In genomic region chr6:149094156-149094555, GRCh38 we compare ENCODE assay signal across 13 cellular contexts.
DNase-seq lines count a peak whose midpoint lies in the region; ATAC-seq, FAIRE-seq and TF ChIP-seq lines count a peak whose summit lies in the region.
"Had no signal": no experiment of that assay in that cellular context is flagged by ENCODE, and none has a peak within 500 bp of the region (broad histone marks: within the 10 kb centered on the region; RNA-seq: fewer than 3 reads in every experiment).

No MANE protein-coding gene starts in this region.

- TF ChIP-seq POLR2A in HepG2 (IDR thresholded peaks at IDR 0.05; ENCODE audit: insufficient read depth in 1 of 2, low read depth in 2 of 2, low read length in 2 of 2) = no peak

- H3K9me3 Mint-ChIP-seq in CD8-positive, alpha-beta T cell = peaks cover 16% of the 10 kb centered on the region
- H3K9me3 Mint-ChIP-seq in activated naive CD8-positive, alpha-beta T cell treated with anti-CD3 and anti-CD28 coated beads, Interleukin-2, amount 10 ng/mL, durations not matched to agents 7 days and 5 days = peaks cover 15% of the 10 kb centered on the region

- TF ChIP-seq RAD21 in HepG2 (CRISPR knock-in tag; IDR thresholded peaks at IDR 0.05) = no peak

- H3K9me3 ChIP-seq in CD8-positive, alpha-beta T cell (ENCODE audit: low read length) = peaks cover 6% of the 10 kb centered on the region
- H3K9me3 ChIP-seq in HepG2 (ENCODE audit: low read length) = peaks cover 24% of the 10 kb centered on the region

- TF ChIP-seq EP300 in HepG2 (IDR thresholded peaks at IDR 0.05; ENCODE audit: low read depth in 2 of 2, low read length in 2 of 2) (no peak), HepG2 (CRISPR knock-in tag; IDR thresholded peaks at IDR 0.05; ENCODE audit: borderline replicate concordance) (no peak)

- in situ Hi-C loops in HepG2 (cut with HindIII; ENCODE audit: extremely low pct_ligation_motif_present, low pct_unique_long_range_greater_than_20kb) = no loop called here

- POLR2A ChIA-PET in CD8-positive, alpha-beta T cell (lab: Charles Lee) = interaction anchor here (1.0 to 1.3 kb wide), 2 partner anchors 20 to 44 kb away, joined by 3 read pairs; no protein-coding TSS in a partner anchor
- POLR2A ChIA-PET in activated naive CD8-positive, alpha-beta T cell treated with anti-CD3 and anti-CD28 coated beads, Interleukin-2, amount 10 ng/mL, durations not matched to agents 7 days and 5 days (lab: Charles Lee) = interaction anchor here (1.9 to 4.6 kb wide), 6 partner anchors 17 to 228 kb away, joined by 5 to 44 read pairs (median 20); partner anchors contain the start of gene TAB2
- POLR2A ChIA-PET in HepG2 (lab: Yijun Ruan, JAX) = no interaction called here

- peaks cover 11% of the 10 kb centered on the region for H3K36me3 Mint-ChIP-seq in CD8-positive, alpha-beta T cell
- peaks cover 32% of the 10 kb centered on the region for H3K36me3 Mint-ChIP-seq in activated naive CD8-positive, alpha-beta T cell treated with anti-CD3 and anti-CD28 coated beads, Interleukin-2, amount 10 ng/mL, durations not matched to agents 7 days and 5 days

- H3K4me3 ChIP-seq in CD8-positive, alpha-beta T cell (ENCODE audit: low read depth, low read length) = no peak overlapping the region
- H3K4me3 ChIP-seq in HepG2 (replicated peaks in 1 of 3; ENCODE audit: insufficient read depth in 1 of 3, low read depth in 2 of 3, low read length in 3 of 3) = no peak overlapping the region
- H3K4me3 ChIP-seq: suprapubic skin had no signal

- no peak overlapping the region for H2AFZ ChIP-seq in HepG2 (ENCODE audit: low read length)
- H2AFZ ChIP-seq: parathyroid adenoma had no signal

- WGBS in HepG2 (ENCODE audit: low lambda C conversion rate) = 41% methylated on average over 3 of the region's 3 CpGs

- no peaks in the 10 kb centered on the region for H3K36me3 ChIP-seq in CD8-positive, alpha-beta T cell (ENCODE audit: insufficient read depth, low read length)
- no peaks in the 10 kb centered on the region for H3K36me3 ChIP-seq in HepG2 (replicated peaks in 1 of 2; ENCODE audit: control insufficient read depth in 1 of 2, insufficient read depth in 2 of 2, low read length in 2 of 2)
- H3K36me3 ChIP-seq: suprapubic skin had no signal

- ATAC-seq in CD8-positive, alpha-beta T cell = no peak
- no peak for ATAC-seq in activated naive CD8-positive, alpha-beta T cell treated with anti-CD3 and anti-CD28 coated beads, Interleukin-2, amount 10 ng/mL, durations not matched to agents 7 days and 5 days (ENCODE audit: low read depth)
- no peak for ATAC-seq in HepG2
- ATAC-seq in HG03342 (IDR thresholded peaks at IDR 0.05; ENCODE audit: unreplicated experiment) = no peak
- ATAC-seq in HG03460 (IDR thresholded peaks at IDR 0.05; ENCODE audit: unreplicated experiment) = no peak
- ATAC-seq in HG02571 (IDR thresholded peaks at IDR 0.05; ENCODE audit: unreplicated experiment) = no peak

- H3K27ac Mint-ChIP-seq in CD8-positive, alpha-beta T cell = no peak overlapping the region
- peak overlapping the region; percentile 86 for H3K27ac Mint-ChIP-seq in activated naive CD8-positive, alpha-beta T cell treated with anti-CD3 and anti-CD28 coated beads, Interleukin-2, amount 10 ng/mL, durations not matched to agents 7 days and 5 days

- intact Hi-C loops in CD8-positive, alpha-beta T cell (cut with DNase I, micrococcal nuclease) = no loop called here
- intact Hi-C loops in HepG2 (cut with micrococcal nuclease; ENCODE audit: unreplicated experiment) = no loop called here

- CTCF ChIA-PET in CD8-positive, alpha-beta T cell (lab: Charles Lee) = interaction anchor here (0.5 to 4.7 kb wide), 6 partner anchors 16 to 596 kb away, joined by 3 to 23 read pairs (median 4); no protein-coding TSS in a partner anchor
- CTCF ChIA-PET in HepG2 (lab: Yijun Ruan, JAX; ENCODE audit: low intra/inter-chr PET ratio, low total read pairs) = no interaction called here

- FAIRE-seq in HepG2 (lab: Jason Lieb, UNC) = no peak
- FAIRE-seq: D721Med had no signal

- no peaks in the 10 kb centered on the region for H3K27me3 Mint-ChIP-seq in CD8-positive, alpha-beta T cell (ENCODE audit: low read depth)
- no peaks in the 10 kb centered on the region for H3K27me3 Mint-ChIP-seq in activated naive CD8-positive, alpha-beta T cell treated with anti-CD3 and anti-CD28 coated beads, Interleukin-2, amount 10 ng/mL, durations not matched to agents 7 days and 5 days

- H3K4me3 Mint-ChIP-seq in CD8-positive, alpha-beta T cell = peak overlapping the region; percentile 57
- H3K4me3 Mint-ChIP-seq in activated naive CD8-positive, alpha-beta T cell treated with anti-CD3 and anti-CD28 coated beads, Interleukin-2, amount 10 ng/mL, durations not matched to agents 7 days and 5 days = peak overlapping the region; percentile 64

- no TSS peak for BruUV-seq in HepG2 (replicated peaks; lab: Mats Ljungman, UMichigan)

- no peak overlapping the region for H3K4me2 ChIP-seq in HepG2 (ENCODE audit: low read depth, low read length)

- H3K27ac ChIP-seq in CD8-positive, alpha-beta T cell (ENCODE audit: low read depth, low read length) = no peak overlapping the region
- no peak overlapping the region for H3K27ac ChIP-seq in HepG2 (ENCODE audit: extremely low read length, insufficient read depth, low read length)
- H3K27ac ChIP-seq: parathyroid adenoma, suprapubic skin had no signal

- H3K9ac ChIP-seq in HepG2 (ENCODE audit: insufficient read depth, low read depth, low read length) = no peak overlapping the region
- H3K9ac ChIP-seq: parathyroid adenoma had no signal

- H4K20me1 ChIP-seq in HepG2 (ENCODE audit: insufficient read depth, low read length) = no peaks in the 10 kb centered on the region

- DNase-seq in CD8-positive, alpha-beta T cell = no peak
- DNase-seq in HT1080 (ENCODE audit: low read depth) (peak; percentile 19), HepG2 (ENCODE audit: low spot score) (no peak), epidermal melanocyte (ENCODE audit: insufficient read length, low spot score) (no peak)
- no peak for DNase-seq in activated naive CD8-positive, alpha-beta T cell treated with anti-CD3 and anti-CD28 coated beads, Interleukin-2, amount 10 ng/mL, durations not matched to agents 7 days and 5 days
- DNase-seq: aorta; stimulated activated CD4-positive, alpha-beta T cell treated with anti-CD3 and anti-CD28 coated beads, Interleukin-4, amount 100 ng/mL, for 4 hours had no signal

- peaks cover 33% of the 10 kb centered on the region for H3K4me1 ChIP-seq in CD8-positive, alpha-beta T cell (ENCODE audit: insufficient read depth, low read length)
- H3K4me1 ChIP-seq in HepG2 (ENCODE audit: insufficient read depth, low read length) = no peaks in the 10 kb centered on the region

- H3K79me2 ChIP-seq in HepG2 (ENCODE audit: insufficient read depth, low read length) = no peaks in the 10 kb centered on the region
- H3K79me2 ChIP-seq: parathyroid adenoma had no signal

- H3K4me1 Mint-ChIP-seq in CD8-positive, alpha-beta T cell (ENCODE audit: low read depth) = peaks cover 38% of the 10 kb centered on the region
- peaks cover 63% of the 10 kb centered on the region for H3K4me1 Mint-ChIP-seq in activated naive CD8-positive, alpha-beta T cell treated with anti-CD3 and anti-CD28 coated beads, Interleukin-2, amount 10 ng/mL, durations not matched to agents 7 days and 5 days

- no peaks in the 10 kb centered on the region for H3K27me3 ChIP-seq in CD8-positive, alpha-beta T cell (ENCODE audit: insufficient read depth, low read length)
- peaks cover 2 to 21% of the 10 kb centered on the region in 2 experiments; a peak in 4 of 5 replicates for H3K27me3 ChIP-seq in HepG2 (ENCODE audit: control insufficient read depth in 1 of 2, insufficient read depth in 2 of 2, low read length in 2 of 2)
- H3K27me3 ChIP-seq: suprapubic skin had no signal

- no peak for TF ChIP-seq CTCF in CD8-positive, alpha-beta T cell (IDR thresholded peaks at IDR 0.05)
- TF ChIP-seq CTCF in HepG2 (CRISPR knock-in tag; IDR thresholded peaks at IDR 0.05) = no peak

TF ChIP-seq in HepG2, 621 proteins besides CTCF, POLR2A, EP300 and RAD21:
- TF ChIP-seq MAFK (conservative IDR thresholded peaks at IDR 0.05 in 1 of 2, IDR thresholded peaks at IDR 0.05 in 1 of 2; ENCODE audit: low read length in 2 of 2) (peak; percentile 46 to 67; a peak in 3 of 4 replicates), BHLHE40 (IDR thresholded peaks at IDR 0.05; ENCODE audit: low read length) (no peak), MAFF (IDR thresholded peaks at IDR 0.05; ENCODE audit: low read depth, low read length) (peak; percentile 67)
- TF ChIP-seq, protein P1, sequence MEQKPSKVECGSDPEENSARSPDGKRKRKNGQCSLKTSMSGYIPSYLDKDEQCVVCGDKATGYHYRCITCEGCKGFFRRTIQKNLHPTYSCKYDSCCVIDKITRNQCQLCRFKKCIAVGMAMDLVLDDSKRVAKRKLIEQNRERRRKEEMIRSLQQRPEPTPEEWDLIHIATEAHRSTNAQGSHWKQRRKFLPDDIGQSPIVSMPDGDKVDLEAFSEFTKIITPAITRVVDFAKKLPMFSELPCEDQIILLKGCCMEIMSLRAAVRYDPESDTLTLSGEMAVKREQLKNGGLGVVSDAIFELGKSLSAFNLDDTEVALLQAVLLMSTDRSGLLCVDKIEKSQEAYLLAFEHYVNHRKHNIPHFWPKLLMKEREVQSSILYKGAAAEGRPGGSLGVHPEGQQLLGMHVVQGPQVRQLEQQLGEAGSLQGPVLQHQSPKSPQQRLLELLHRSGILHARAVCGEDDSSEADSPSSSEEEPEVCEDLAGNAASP (CRISPR knock-in tag; IDR thresholded peaks at IDR 0.05; ENCODE audit: borderline replicate concordance) = no peak
